Comparison of ENCODE assay signal across 18 cellular contexts in the genomic region with DNA sequence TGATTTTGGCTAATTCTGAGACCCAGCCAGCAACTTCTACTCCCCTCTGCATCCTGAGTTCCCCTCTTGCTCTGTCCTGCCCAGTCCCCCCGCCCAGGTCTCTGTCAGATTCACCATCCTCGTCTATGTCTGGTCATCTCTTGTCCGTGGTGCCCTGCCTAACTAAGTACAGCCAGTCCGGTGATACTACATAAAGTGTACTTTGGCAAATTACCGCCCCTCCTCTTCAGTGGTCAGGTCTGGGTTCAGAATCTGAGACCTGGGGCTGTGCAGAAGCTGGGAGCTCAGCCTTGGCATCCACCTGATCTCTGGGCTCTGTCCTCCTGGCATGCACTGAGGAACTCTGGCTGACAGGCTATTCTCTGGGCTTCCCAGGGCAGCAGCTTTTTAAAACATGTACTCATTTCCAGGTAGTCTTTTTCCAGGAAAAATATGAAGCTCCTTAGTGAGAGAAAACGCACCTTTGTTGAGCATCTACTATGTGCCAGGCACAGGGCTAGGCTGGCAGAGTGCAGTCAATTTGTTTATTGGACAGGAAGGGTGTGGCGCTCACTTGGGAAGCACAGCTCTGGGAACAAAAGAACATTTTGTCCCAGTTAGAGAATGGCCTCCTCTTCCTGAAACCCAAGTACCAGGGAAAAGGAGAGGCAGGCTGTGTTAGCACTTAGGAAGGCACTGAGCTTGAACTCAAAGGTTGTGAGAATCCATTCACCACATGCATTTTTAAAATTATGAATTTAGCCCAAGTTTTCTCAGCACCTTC.
A peak's percentile ranks its signal among the peaks of the same experiment; 100 is the strongest.
DNase-seq lines count a peak whose midpoint lies in the region; ATAC-seq and TF ChIP-seq lines count a peak whose summit lies in the region.
"Had no signal": no experiment of that assay in that cellular context is flagged by ENCODE, and none has a peak within 500 bp of the region (broad histone marks: within the 10 kb centered on the region; RNA-seq: fewer than 3 reads in every experiment).

No MANE protein-coding gene starts in this region.

- TF ChIP-seq RAD21 in SK-N-SH (IDR thresholded peaks at IDR 0.05; ENCODE audit: low read length), result no peak

- H3K4me3 Mint-ChIP-seq in osteocyte (ENCODE audit: unreplicated experiment), result no peak overlapping the region
- no peak overlapping the region for H3K4me3 Mint-ChIP-seq in activated CD8-positive, alpha-beta T cell treated with anti-CD3 and anti-CD28 coated beads, Interleukin-2, amount 10 ng/mL, durations not matched to agents 7 days and 5 days

- H3K4me1 Mint-ChIP-seq in osteocyte (ENCODE audit: unreplicated experiment), result peaks cover 22% of the 10 kb centered on the region
- peaks cover 3% of the 10 kb centered on the region for H3K4me1 Mint-ChIP-seq in activated CD8-positive, alpha-beta T cell treated with anti-CD3 and anti-CD28 coated beads, Interleukin-2, amount 10 ng/mL, durations not matched to agents 7 days and 5 days (ENCODE audit: low read depth)

- H3K4me3 ChIP-seq in SK-N-SH (ENCODE audit: low read depth in 2 of 2, low read length in 1 of 2) (no peak overlapping the region), gastroesophageal sphincter (no peak overlapping the region), vagina (no peak overlapping the region)

- H3K27me3 ChIP-seq in SK-N-SH (ENCODE audit: insufficient read depth) (no peaks in the 10 kb centered on the region), gastroesophageal sphincter (no peaks in the 10 kb centered on the region), vagina (no peaks in the 10 kb centered on the region)

- no peaks in the 10 kb centered on the region for H3K9me2 ChIP-seq in SK-N-SH

- no peaks in the 10 kb centered on the region for H3K79me2 ChIP-seq in SK-N-SH (ENCODE audit: insufficient read depth)

- H3K4me2 ChIP-seq in SK-N-SH, result no peak overlapping the region

- ATAC-seq in SK-N-SH treated with all-trans-retinoic acid at 6 μM for 48 hours (no peak), gastroesophageal sphincter (peak; percentile 31)
- ATAC-seq in activated CD8-positive, alpha-beta T cell treated with anti-CD3 and anti-CD28 coated beads, Interleukin-2, amount 10 ng/mL, durations not matched to agents 7 days and 5 days, result no peak
- ATAC-seq: Panc1 had no signal

- no peak overlapping the region for H3K27ac Mint-ChIP-seq in osteocyte (ENCODE audit: unreplicated experiment)
- H3K27ac Mint-ChIP-seq in activated CD8-positive, alpha-beta T cell treated with anti-CD3 and anti-CD28 coated beads, Interleukin-2, amount 10 ng/mL, durations not matched to agents 7 days and 5 days, result no peak overlapping the region

- TF ChIP-seq CTCF in SK-N-SH (IDR thresholded peaks at IDR 0.05) (no peak), gastroesophageal sphincter (IDR thresholded peaks at IDR 0.05) (no peak), osteocyte (IDR thresholded peaks at IDR 0.05) (no peak), vagina (IDR thresholded peaks at IDR 0.05) (no peak)

- in situ Hi-C loops in KBM-7 (cut with MboI; ENCODE audit: low pct_unique_long_range_greater_than_20kb, low sequenced_read_pairs), result no loop called here

- H3K9me3 Mint-ChIP-seq in osteocyte (ENCODE audit: unreplicated experiment), result no peaks in the 10 kb centered on the region
- H3K9me3 Mint-ChIP-seq in activated CD8-positive, alpha-beta T cell treated with anti-CD3 and anti-CD28 coated beads, Interleukin-2, amount 10 ng/mL, durations not matched to agents 7 days and 5 days (ENCODE audit: insufficient read depth), result no peaks in the 10 kb centered on the region

- H3K27ac ChIP-seq in SK-N-SH (ENCODE audit: low read depth in 2 of 2, low read length in 1 of 2) (no peak overlapping the region), gastroesophageal sphincter (peak overlapping the region in 1 of 4 donors; percentile 48), vagina (no peak overlapping the region)
- H3K27ac ChIP-seq: 22Rv1 had no signal

- H3K36me3 ChIP-seq in SK-N-SH (replicated peaks in 1 of 2; ENCODE audit: control insufficient read depth in 1 of 2, insufficient read depth in 2 of 2, low read length in 1 of 2) (no peaks in the 10 kb centered on the region), gastroesophageal sphincter (no peaks in the 10 kb centered on the region), vagina (no peaks in the 10 kb centered on the region)

- CTCF ChIA-PET in SK-N-SH (lab: Yijun Ruan, JAX), result interaction anchor here (1.0 to 2.0 kb wide), 4 partner anchors 9 to 578 kb away, joined by 3 to 8 read pairs (median 3); no protein-coding TSS in a partner anchor
- CTCF ChIA-PET in activated CD8-positive, alpha-beta T cell treated with anti-CD3 and anti-CD28 coated beads, Interleukin-2, amount 10 ng/mL, durations not matched to agents 7 days and 5 days (lab: Charles Lee), result no interaction called here

- WGBS in SK-N-SH (ENCODE audit: low lambda C conversion rate), result 69% methylated on average over 7 of the region's 7 CpGs
- WGBS in gastroesophageal sphincter (ENCODE audit: low coverage in 1 of 2), 2 donors, result 70 to 94% methylated on average over 2 of the region's 7 CpGs

- H2AFZ ChIP-seq in SK-N-SH (ENCODE audit: low read depth), result no peak overlapping the region

- TF ChIP-seq POLR2A in gastroesophageal sphincter (IDR thresholded peaks at IDR 0.05), result no peak
- TF ChIP-seq POLR2A in vagina (IDR thresholded peaks at IDR 0.05), result no peak

- TF ChIP-seq EP300 in SK-N-SH (IDR thresholded peaks at IDR 0.05; ENCODE audit: borderline replicate concordance in 1 of 2, low read depth in 1 of 2, low read length in 1 of 2) (no peak), gastroesophageal sphincter (IDR thresholded peaks at IDR 0.05) (no peak)

- no peaks in the 10 kb centered on the region for H3F3A ChIP-seq in SK-N-SH (replicated peaks; ENCODE audit: insufficient read depth)

- DNase-seq in SK-N-SH (peak; percentile 2), osteocyte (ENCODE audit: extremely low spot score, unreplicated experiment) (peak; percentile 48), vagina (ENCODE audit: extremely low spot score in 2 of 2) (peak; percentile 67 to 74), KBM-7 (no peak), SIG-M5 treated with dmso at 0.1 percent for 504 hours (lab: John Stamatoyannopoulos, UW; ENCODE audit: unreplicated experiment) (no peak)
- DNase-seq in activated CD8-positive, alpha-beta T cell treated with anti-CD3 and anti-CD28 coated beads, Interleukin-2, amount 10 ng/mL, durations not matched to agents 7 days and 5 days, result no peak
- DNase-seq: AML-193, COR-L47, DMS 273 treated with DMSO at 0.1 percent for 48 hours, DND-41, NCI-H1436, NCI-H1930, NCI-H2171, NCI-H446 treated with DMSO at 0.1 percent for 48 hours had no signal

- no peak overlapping the region for H3K9ac ChIP-seq in SK-N-SH

- no peaks in the 10 kb centered on the region for H3K27me3 Mint-ChIP-seq in osteocyte (ENCODE audit: unreplicated experiment)
- H3K27me3 Mint-ChIP-seq in activated CD8-positive, alpha-beta T cell treated with anti-CD3 and anti-CD28 coated beads, Interleukin-2, amount 10 ng/mL, durations not matched to agents 7 days and 5 days (ENCODE audit: low read depth), result peaks cover 8% of the 10 kb centered on the region

- peaks cover 0 to 17% of the 10 kb centered on the region in 2 experiments; a peak in 2 of 4 replicates for H3K4me1 ChIP-seq in SK-N-SH (ENCODE audit: control insufficient read depth in 1 of 2, insufficient read depth in 2 of 2, low read depth in 1 of 2, low read length in 1 of 2)
- peaks cover 0 to 36% (median 16%) of the 10 kb centered on the region in 3 donors for H3K4me1 ChIP-seq in gastroesophageal sphincter
- H3K4me1 ChIP-seq in vagina, result peaks cover 22% of the 10 kb centered on the region

- no peaks in the 10 kb centered on the region for H4K20me1 ChIP-seq in SK-N-SH (ENCODE audit: insufficient read depth)

- intact Hi-C loops in vagina (cut with DNase I), result no loop called here

- POLR2A ChIA-PET in SK-N-SH (lab: Yijun Ruan, JAX), result no interaction called here
- POLR2A ChIA-PET in activated CD8-positive, alpha-beta T cell treated with anti-CD3 and anti-CD28 coated beads, Interleukin-2, amount 10 ng/mL, durations not matched to agents 7 days and 5 days (lab: Charles Lee), result no interaction called here

- H3K9me3 ChIP-seq in SK-N-SH (no peaks in the 10 kb centered on the region), gastroesophageal sphincter (no peaks in the 10 kb centered on the region), vagina (no peaks in the 10 kb centered on the region)

- H3K36me3 Mint-ChIP-seq in osteocyte (ENCODE audit: unreplicated experiment), result no peaks in the 10 kb centered on the region
- H3K36me3 Mint-ChIP-seq in activated CD8-positive, alpha-beta T cell treated with anti-CD3 and anti-CD28 coated beads, Interleukin-2, amount 10 ng/mL, durations not matched to agents 7 days and 5 days (ENCODE audit: low read depth), result no peaks in the 10 kb centered on the region

TF ChIP-seq in SK-N-SH, 30 proteins besides CTCF, POLR2A, EP300 and RAD21 (continues in another document):
- TF ChIP-seq ELF1 (IDR thresholded peaks at IDR 0.05) (no peak), GABPA (IDR thresholded peaks at IDR 0.05; ENCODE audit: low read depth) (no peak), JUND (IDR thresholded peaks at IDR 0.05) (no peak), MEF2A (IDR thresholded peaks at IDR 0.05; ENCODE audit: borderline replicate concordance, low read depth) (no peak), TCF12 (IDR thresholded peaks at IDR 0.05) (no peak)
- TF ChIP-seq, protein P1, sequence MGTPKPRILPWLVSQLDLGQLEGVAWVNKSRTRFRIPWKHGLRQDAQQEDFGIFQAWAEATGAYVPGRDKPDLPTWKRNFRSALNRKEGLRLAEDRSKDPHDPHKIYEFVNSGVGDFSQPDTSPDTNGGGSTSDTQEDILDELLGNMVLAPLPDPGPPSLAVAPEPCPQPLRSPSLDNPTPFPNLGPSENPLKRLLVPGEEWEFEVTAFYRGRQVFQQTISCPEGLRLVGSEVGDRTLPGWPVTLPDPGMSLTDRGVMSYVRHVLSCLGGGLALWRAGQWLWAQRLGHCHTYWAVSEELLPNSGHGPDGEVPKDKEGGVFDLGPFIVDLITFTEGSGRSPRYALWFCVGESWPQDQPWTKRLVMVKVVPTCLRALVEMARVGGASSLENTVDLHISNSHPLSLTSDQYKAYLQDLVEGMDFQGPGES (IDR thresholded peaks at IDR 0.05; ENCODE audit: low read depth, low read length), result no peak

TF ChIP-seq in SK-N-SH treated with all-trans-retinoic acid at 6 μM for 48 hours, 23 proteins besides CTCF, POLR2A, EP300 and RAD21:
- TF ChIP-seq SNAI2 (CRISPR knock-in tag; IDR thresholded peaks at IDR 0.05) (no peak), ZFP3 (CRISPR knock-in tag; IDR thresholded peaks at IDR 0.05) (no peak), ZNF8 (CRISPR knock-in tag; IDR thresholded peaks at IDR 0.05) (no peak), OSR1 (CRISPR knock-in tag; IDR thresholded peaks at IDR 0.05) (no peak)

Comparison
In these comparisons a context has a peak if more than half of its experiments do, and no peak if none do; other contexts are left out.
1. DNase-seq: peak in SK-N-SH (single experiment), osteocyte (single experiment) and vagina (2 of 2); none in activated CD8-positive, alpha-beta T cell treated with anti-CD3 and anti-CD28 coated beads, Interleukin-2, amount 10 ng/mL, durations not matched to agents 7 days and 5 days (single experiment), KBM-7 (single experiment) and SIG-M5 treated with dmso at 0.1 percent for 504 hours (single experiment).